Comparison of ENCODE assay signal across 8 cellular contexts in genomic region chr17:76268015-76268749, GRCh38. TPM values are rescaled to one million over a fixed set of nuclear protein-coding genes. Genes with fewer than 3 reads are reported as not detected.
DNase-seq lines count a peak whose midpoint lies in the region; ATAC-seq and TF ChIP-seq lines count a peak whose summit lies in the region.

No MANE protein-coding gene starts in this region.

- H3K9me3 ChIP-seq in HUES6 (ENCODE audit: control insufficient read depth, insufficient read depth, low read depth, low read length) (no peaks in the 10 kb centered on the region), lung (ENCODE audit: control insufficient read depth in 2 of 2, insufficient read depth in 1 of 2, low read length in 1 of 2) (no peaks in the 10 kb centered on the region)

- peak overlapping the region; percentile 62 for H3K9ac ChIP-seq in HUES6 (ENCODE audit: low read length)

- H3K27me3 ChIP-seq in HUES6 (ENCODE audit: control insufficient read depth, insufficient read depth, low read length), result no peaks in the 10 kb centered on the region
- H3K27me3 ChIP-seq in lung (ENCODE audit: control insufficient read depth, insufficient read depth), result no peaks in the 10 kb centered on the region

- peaks cover 53% of the 10 kb centered on the region for H3K4me1 ChIP-seq in HUES6 (ENCODE audit: control insufficient read depth, insufficient read depth, low read length)
- peaks cover 30 to 35% of the 10 kb centered on the region in 2 donors for H3K4me1 ChIP-seq in lung (ENCODE audit: control insufficient read depth in 2 of 2, insufficient read depth in 2 of 2, low read length in 2 of 2)

- H3K4me3 ChIP-seq in AG04449 (ENCODE audit: low read depth, low read length) (peak overlapping the region; percentile 3), HUES6 (ENCODE audit: low read depth, low read length) (peak overlapping the region; percentile 28; the same call in 1 of the 2 replicates), choroid plexus epithelial cell (ENCODE audit: low read depth, low read length) (no peak overlapping the region), lung (no peak overlapping the region)

- H3K36me3 ChIP-seq in HUES6 (ENCODE audit: control insufficient read depth, insufficient read depth, low read length) (peaks cover 13% of the 10 kb centered on the region), lung (ENCODE audit: control insufficient read depth in 2 of 2, insufficient read depth in 2 of 2, low read length in 2 of 2) (peaks cover 0 to 12% of the 10 kb centered on the region in 2 donors)

- H3K27ac ChIP-seq in HUES6 (ENCODE audit: low read depth, low read length), result peak overlapping the region; percentile 70; the same call in 1 of the 2 replicates
- H3K27ac ChIP-seq in lung (ENCODE audit: low read depth in 1 of 2, low read length in 1 of 2), result peak overlapping the region; percentile 78 to 87

- CTCF ChIA-PET in AG04449 (lab: Yijun Ruan, JAX), result interaction anchor here (0.8 to 5.8 kb wide), 8 partner anchors 12 to 263 kb away, joined by 3 to 109 read pairs (median 5); partner anchors contain the start of gene EXOC7

- TF ChIP-seq CTCF in AG04449 (IDR thresholded peaks at IDR 0.05; ENCODE audit: insufficient read depth, low read length, missing control alignments) (no peak), choroid plexus epithelial cell (conservative IDR thresholded peaks at IDR 0.05; ENCODE audit: low read depth, low read length) (no peak), lung (IDR thresholded peaks at IDR 0.05; ENCODE audit: control extremely low read depth, extremely low read depth) (no peak)

- WGBS in lung, 2 donors, result 10% methylated on average over 9 of the region's 9 CpGs

- DNase-seq in AG04449 (ENCODE audit: low read depth, low spot score), result no peak
- peak; percentile 69 to 75 for DNase-seq in activated CD4-positive, alpha-beta T cell treated with anti-CD3 and anti-CD28 coated beads for 24 hours (ENCODE audit: low read depth in 2 of 2)
- DNase-seq in choroid plexus epithelial cell (ENCODE audit: low read depth), result peak; percentile 88
- peak; percentile 81 for DNase-seq in lung (ENCODE audit: low spot score)
- DNase-seq in stimulated activated CD8-positive, alpha-beta memory T cell treated with anti-CD3 and anti-CD28 coated beads, Interleukin-15, amount 100 ng/mL, for 4 hours (ENCODE audit: low read depth in 2 of 2), result peak; percentile 59 to 60
- no peak for DNase-seq in 8988T

- POLR2A ChIA-PET in AG04449 (lab: Yijun Ruan, JAX), result no interaction called here

- ATAC-seq in lung (ENCODE audit: insufficient read depth, low FRiP score) (no peak), GM21367 (IDR thresholded peaks at IDR 0.05; ENCODE audit: unreplicated experiment) (no peak)

RNA-seq across cellular contexts. Expression of gene UBALD2, which starts 3.0 kb away (rescaled TPM):
- 10 to 100 TPM; 11.6 to 57.1 TPM for total RNA-seq in lung
- polyA plus RNA-seq in lung, result 10 to 100 TPM; 59.8 to 64.0 TPM

RNA-seq across cellular contexts. Expression of gene RNF157, which starts 27.9 kb away (rescaled TPM):
- 1 to 10 TPM; 2.2 to 2.5 TPM for total RNA-seq in lung
- polyA plus RNA-seq in lung, result 1 to 10 TPM in 1 of 2 donors, under 1 TPM in 1; 0.88 to 1.4 TPM

RNA-seq across cellular contexts. Expression of gene QRICH2, which starts 39.9 kb away (rescaled TPM):
- total RNA-seq in lung, result 1 to 10 TPM; 2.3 to 3.0 TPM
- polyA plus RNA-seq in lung, result 1 to 10 TPM; 2.5 to 4.7 TPM

Comparison
In these comparisons a context has a peak if more than half of its experiments do, and no peak if none do; other contexts are left out.
1. DNase-seq: peak in activated CD4-positive, alpha-beta T cell treated with anti-CD3 and anti-CD28 coated beads for 24 hours (2 of 2), choroid plexus epithelial cell (single experiment), lung (single experiment) and stimulated activated CD8-positive, alpha-beta memory T cell treated with anti-CD3 and anti-CD28 coated beads, Interleukin-15, amount 100 ng/mL, for 4 hours (2 of 2); none in AG04449 (single experiment) and 8988T (single experiment).
2. H3K4me3 ChIP-seq: peak in AG04449 (single experiment) and HUES6 (single experiment); none in choroid plexus epithelial cell (single experiment) and lung (single experiment).